8 cellular contexts compared by ENCODE assay signal in the genomic region with DNA sequence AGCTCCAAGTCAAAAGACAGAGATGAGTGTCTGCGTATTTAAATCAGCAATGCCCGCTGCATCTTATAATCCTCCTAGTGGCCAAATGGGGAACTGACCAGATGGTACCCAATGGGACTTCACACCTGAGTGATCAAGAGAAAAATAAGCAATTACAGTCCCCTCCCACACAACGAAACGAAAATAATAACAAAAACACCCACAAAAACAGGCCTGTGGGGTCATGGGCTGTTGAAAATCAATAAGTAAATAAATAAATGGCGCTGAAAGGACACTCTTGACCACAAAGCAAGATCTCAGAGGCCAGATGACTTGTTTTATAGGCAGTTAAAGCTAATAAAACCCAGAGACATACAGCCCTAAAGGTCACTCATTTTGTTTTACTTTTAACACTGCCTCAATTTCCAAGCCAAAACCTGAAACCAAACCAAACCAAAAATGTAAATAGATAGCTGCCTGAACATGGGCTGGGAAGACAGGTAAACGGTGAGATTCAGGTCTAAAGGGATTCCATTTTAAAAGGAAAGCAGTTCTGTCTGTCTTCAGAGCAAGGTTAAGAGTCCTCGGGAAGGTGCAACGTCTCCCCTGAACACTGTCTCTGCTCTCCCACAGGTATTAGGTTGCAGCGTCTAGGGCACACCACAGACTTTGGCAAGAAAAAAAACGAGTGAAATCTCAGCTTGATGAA. TPM values are rescaled to one million over a fixed set of nuclear protein-coding genes. Genes with fewer than 3 reads are reported as not detected.
DNase-seq lines count a peak whose midpoint lies in the region; ATAC-seq and TF ChIP-seq lines count a peak whose summit lies in the region.

No MANE protein-coding gene starts in this region.

- H3K27ac ChIP-seq in neutrophil (peak overlapping the region; percentile 82), thymus (ENCODE audit: low read depth) (no peak overlapping the region)

- H3K27me3 ChIP-seq in neutrophil (no peaks in the 10 kb centered on the region), thymus (ENCODE audit: control insufficient read depth, insufficient read depth) (peaks cover 21% of the 10 kb centered on the region)

- 12% methylated on average over 10 of the region's 10 CpGs for WGBS in thymus

- TF ChIP-seq EP300 in Ishikawa (IDR thresholded peaks at IDR 0.05; ENCODE audit: borderline replicate concordance) = no peak

- H3K9me3 ChIP-seq in neutrophil (no peaks in the 10 kb centered on the region), thymus (ENCODE audit: control insufficient read depth) (no peaks in the 10 kb centered on the region)

- TF ChIP-seq CTCF in neutrophil (IDR thresholded peaks at IDR 0.05) = peak; percentile 90

- ATAC-seq in GM21390 (IDR thresholded peaks at IDR 0.05; ENCODE audit: unreplicated experiment) = peak; percentile 39

- H3K36me3 ChIP-seq in neutrophil (no peaks in the 10 kb centered on the region), thymus (ENCODE audit: control insufficient read depth, insufficient read depth) (no peaks in the 10 kb centered on the region)

- TF ChIP-seq RAD21 in Ishikawa (IDR thresholded peaks at IDR 0.05; ENCODE audit: low read depth) = peak; percentile 54

- peak; percentile 60 for DNase-seq in COLO829 (ENCODE audit: low spot score)
- DNase-seq in SHP77 treated with DMSO at 0.1 percent for 48 hours (lab: John Stamatoyannopoulos, UW) = peak; percentile 30
- peak; percentile 74 for DNase-seq in activated naive CD4-positive, alpha-beta T cell treated with Interleukin-2 at 50 U/mL for 16 hours
- DNase-seq in foreskin melanocyte = peak; percentile 64

- H3K4me3 ChIP-seq in neutrophil (ENCODE audit: low read depth in 1 of 2, low read length in 1 of 2) (peak overlapping the region; percentile 95 to 97), thymus (ENCODE audit: low read length) (peak overlapping the region; percentile 85)

- H3K4me1 ChIP-seq in neutrophil (ENCODE audit: control insufficient read depth in 1 of 2, insufficient read depth in 1 of 2, low read depth in 1 of 2, low read length in 1 of 2) = peaks cover 31 to 33% of the 10 kb centered on the region in 2 experiments
- H3K4me1 ChIP-seq in thymus (ENCODE audit: control insufficient read depth, insufficient read depth, low read length) = peaks cover 20% of the 10 kb centered on the region

TF ChIP-seq in Ishikawa, 13 proteins besides CTCF, POLR2A, EP300 and RAD21:
- no peak for TF ChIP-seq TEAD4 (IDR thresholded peaks at IDR 0.05)
- TF ChIP-seq NFIC (IDR thresholded peaks at IDR 0.05) = no peak
- TF ChIP-seq EGR1 (IDR thresholded peaks at IDR 0.05) = no peak
- no peak; the same call in 1 of the 2 replicates for TF ChIP-seq TCF12 (IDR thresholded peaks at IDR 0.05; ENCODE audit: low read depth)
- TF ChIP-seq ZBTB7A (IDR thresholded peaks at IDR 0.05; ENCODE audit: low read depth) = no peak
- no peak for TF ChIP-seq CEBPB (IDR thresholded peaks at IDR 0.05)

RNA-seq across cellular contexts. Expression of a gene that starts 1.3 kb away (rescaled TPM):
- 7.8 TPM for polyA plus RNA-seq in thymus

RNA-seq across cellular contexts. Expression of a gene that starts 12.7 kb away (rescaled TPM):
- polyA plus RNA-seq in thymus = 163 TPM

RNA-seq across cellular contexts. Expression of a gene that starts 36.9 kb away (rescaled TPM):
- polyA plus RNA-seq in thymus = 6.5 TPM
